ENCODE assay signal across 8 cellular contexts in genomic region chr1:228139931-228140723, GRCh38.
DNase-seq lines count a peak whose midpoint lies in the region; ATAC-seq, FAIRE-seq and TF ChIP-seq lines count a peak whose summit lies in the region.

Gene GUK1 (plus strand): TSS chr1:228140279. CDS start chr1:228140303, 24 bp downstream.

- peak; percentile 92 for ATAC-seq in stimulated activated naive CD8-positive, alpha-beta T cell treated with anti-CD3 and anti-CD28 coated beads, Interleukin-15, amount 100 ng/mL, for 72 hours

- peaks cover 21% of the 10 kb centered on the region for H3K4me1 Mint-ChIP-seq in nephron progenitor cell
- peaks cover 41% of the 10 kb centered on the region for H3K4me1 Mint-ChIP-seq in stimulated activated naive CD8-positive, alpha-beta T cell treated with anti-CD3 and anti-CD28 coated beads, Interleukin-15, amount 100 ng/mL, for 72 hours

- H3K27me3 Mint-ChIP-seq in nephron progenitor cell (ENCODE audit: low read depth, poor library complexity), result peaks cover 44% of the 10 kb centered on the region
- H3K27me3 Mint-ChIP-seq in stimulated activated naive CD8-positive, alpha-beta T cell treated with anti-CD3 and anti-CD28 coated beads, Interleukin-15, amount 100 ng/mL, for 72 hours, result no peaks in the 10 kb centered on the region

- TF ChIP-seq CTCF in MM.1S (IDR thresholded peaks at IDR 0.05; ENCODE audit: low read length) (peak; percentile 16; the same call in 1 of the 2 replicates), nephron progenitor cell (IDR thresholded peaks at IDR 0.05) (no peak)

- peak within 1 kb of the TSS; percentile 89 for H3K4me2 ChIP-seq in MM.1S (ENCODE audit: low read depth, low read length)

- peak within 1 kb of the TSS; percentile 97 for H3K9ac ChIP-seq in MM.1S (ENCODE audit: low read length)

- peaks cover 32% of the 10 kb centered on the region for H4K20me1 ChIP-seq in MM.1S (ENCODE audit: insufficient read depth, low read length)

- H3K36me3 ChIP-seq in MM.1S (replicated peaks; ENCODE audit: insufficient read depth, low read length), result no peaks in the 10 kb centered on the region

- peak within 1 kb of the TSS; percentile 95 for H3K4me3 ChIP-seq in MM.1S (ENCODE audit: low read length)

- DNase-seq in HCEC 1CT, result peak; percentile 100
- peak; percentile 100 for DNase-seq in MM.1S
- peak; percentile 99 for DNase-seq in SIG-M5 (lab: John Stamatoyannopoulos, UW)
- peak; percentile 100 for DNase-seq in activated gamma-delta T cell (lab: John Stamatoyannopoulos, UW)
- DNase-seq in fibroblast of the conjunctiva (ENCODE audit: low read depth), result peak; percentile 99
- peak; percentile 100 for DNase-seq in nephron progenitor cell
- peak; percentile 100 for DNase-seq in stimulated activated naive CD8-positive, alpha-beta T cell treated with anti-CD3 and anti-CD28 coated beads, Interleukin-15, amount 100 ng/mL, for 72 hours

- peak within 1 kb of the TSS; percentile 95 for H3K27ac Mint-ChIP-seq in nephron progenitor cell
- peak within 1 kb of the TSS; percentile 94 to 96 for H3K27ac Mint-ChIP-seq in stimulated activated naive CD8-positive, alpha-beta T cell treated with anti-CD3 and anti-CD28 coated beads, Interleukin-15, amount 100 ng/mL, for 72 hours

- peak; percentile 98 for FAIRE-seq in G401.6 (lab: Jason Lieb, UNC)

- H3K9me3 Mint-ChIP-seq in nephron progenitor cell, result no peaks in the 10 kb centered on the region
- no peaks in the 10 kb centered on the region for H3K9me3 Mint-ChIP-seq in stimulated activated naive CD8-positive, alpha-beta T cell treated with anti-CD3 and anti-CD28 coated beads, Interleukin-15, amount 100 ng/mL, for 72 hours

- H3K27ac ChIP-seq in MM.1S (ENCODE audit: low read length), result peak within 1 kb of the TSS; percentile 91

- peak within 1 kb of the TSS; percentile 92 for H3K4me3 Mint-ChIP-seq in nephron progenitor cell
- peak within 1 kb of the TSS; percentile 98 for H3K4me3 Mint-ChIP-seq in stimulated activated naive CD8-positive, alpha-beta T cell treated with anti-CD3 and anti-CD28 coated beads, Interleukin-15, amount 100 ng/mL, for 72 hours

- H3K9me2 ChIP-seq in MM.1S (replicated peaks; ENCODE audit: insufficient read depth, low read length), result no peaks in the 10 kb centered on the region

- H3K27me3 ChIP-seq in MM.1S (replicated peaks; ENCODE audit: insufficient read depth, low read length), result peaks cover 26% of the 10 kb centered on the region

- peaks cover 50% of the 10 kb centered on the region for H3K79me2 ChIP-seq in MM.1S (ENCODE audit: low read length)

- H3K36me3 Mint-ChIP-seq in nephron progenitor cell (ENCODE audit: low read depth), result no peaks in the 10 kb centered on the region

- H3F3A ChIP-seq in MM.1S (ENCODE audit: insufficient read depth, low read length), result peaks cover 15% of the 10 kb centered on the region

- H2AFZ ChIP-seq in MM.1S (ENCODE audit: low read length), result peak within 1 kb of the TSS; percentile 100

- H3K9me3 ChIP-seq in MM.1S (replicated peaks; ENCODE audit: insufficient read depth, low read length), result no peaks in the 10 kb centered on the region

- peaks cover 14% of the 10 kb centered on the region for H3K4me1 ChIP-seq in MM.1S (ENCODE audit: low read length)

Comparison
In these comparisons a context has a peak if more than half of its experiments do, and no peak if none do; other contexts are left out.
1. Peak in every context shown above with its lines: DNase-seq, ATAC-seq, H3K4me3 ChIP-seq and H3K27ac ChIP-seq.